1 cellular context compared by ENCODE assay signal in the genomic region with DNA sequence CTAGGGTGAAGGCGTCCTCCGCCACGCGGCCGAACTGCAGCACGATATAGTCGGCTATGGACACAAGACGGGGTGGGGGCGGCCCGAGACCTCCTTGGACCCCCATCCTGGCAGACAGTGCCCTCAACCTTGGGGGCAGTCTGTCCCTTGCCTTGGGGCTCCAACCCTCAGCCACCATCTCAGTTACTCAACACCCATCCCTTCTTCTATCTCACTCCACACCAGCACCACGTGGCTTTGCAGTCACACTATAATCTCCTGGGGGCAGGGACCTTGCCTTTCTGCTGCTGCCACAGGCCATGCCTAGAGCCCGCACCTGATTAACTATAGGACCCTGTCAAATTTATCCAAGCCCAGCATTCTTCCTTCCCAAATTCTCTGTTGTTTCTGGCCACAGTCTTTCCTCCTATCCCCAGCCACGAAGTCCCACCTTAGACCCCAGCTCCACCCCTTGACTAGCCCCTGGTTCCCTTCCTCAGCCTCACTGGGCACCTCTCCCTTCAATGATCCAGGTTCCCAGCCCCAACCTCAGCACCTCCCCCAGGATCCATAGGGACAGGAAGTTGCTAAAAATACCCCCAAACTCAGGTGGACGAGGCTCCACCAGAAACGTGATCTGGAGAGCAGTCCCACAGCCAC.
A peak's percentile ranks its signal among the peaks of the same experiment; 100 is the strongest.
TF ChIP-seq lines count a peak whose summit lies in the region.

No MANE protein-coding gene starts in this region.

TF ChIP-seq in K562, 482 proteins besides CTCF, POLR2A, EP300 and RAD21 (continued from another document and continues in another):
- TF ChIP-seq, protein P1, sequence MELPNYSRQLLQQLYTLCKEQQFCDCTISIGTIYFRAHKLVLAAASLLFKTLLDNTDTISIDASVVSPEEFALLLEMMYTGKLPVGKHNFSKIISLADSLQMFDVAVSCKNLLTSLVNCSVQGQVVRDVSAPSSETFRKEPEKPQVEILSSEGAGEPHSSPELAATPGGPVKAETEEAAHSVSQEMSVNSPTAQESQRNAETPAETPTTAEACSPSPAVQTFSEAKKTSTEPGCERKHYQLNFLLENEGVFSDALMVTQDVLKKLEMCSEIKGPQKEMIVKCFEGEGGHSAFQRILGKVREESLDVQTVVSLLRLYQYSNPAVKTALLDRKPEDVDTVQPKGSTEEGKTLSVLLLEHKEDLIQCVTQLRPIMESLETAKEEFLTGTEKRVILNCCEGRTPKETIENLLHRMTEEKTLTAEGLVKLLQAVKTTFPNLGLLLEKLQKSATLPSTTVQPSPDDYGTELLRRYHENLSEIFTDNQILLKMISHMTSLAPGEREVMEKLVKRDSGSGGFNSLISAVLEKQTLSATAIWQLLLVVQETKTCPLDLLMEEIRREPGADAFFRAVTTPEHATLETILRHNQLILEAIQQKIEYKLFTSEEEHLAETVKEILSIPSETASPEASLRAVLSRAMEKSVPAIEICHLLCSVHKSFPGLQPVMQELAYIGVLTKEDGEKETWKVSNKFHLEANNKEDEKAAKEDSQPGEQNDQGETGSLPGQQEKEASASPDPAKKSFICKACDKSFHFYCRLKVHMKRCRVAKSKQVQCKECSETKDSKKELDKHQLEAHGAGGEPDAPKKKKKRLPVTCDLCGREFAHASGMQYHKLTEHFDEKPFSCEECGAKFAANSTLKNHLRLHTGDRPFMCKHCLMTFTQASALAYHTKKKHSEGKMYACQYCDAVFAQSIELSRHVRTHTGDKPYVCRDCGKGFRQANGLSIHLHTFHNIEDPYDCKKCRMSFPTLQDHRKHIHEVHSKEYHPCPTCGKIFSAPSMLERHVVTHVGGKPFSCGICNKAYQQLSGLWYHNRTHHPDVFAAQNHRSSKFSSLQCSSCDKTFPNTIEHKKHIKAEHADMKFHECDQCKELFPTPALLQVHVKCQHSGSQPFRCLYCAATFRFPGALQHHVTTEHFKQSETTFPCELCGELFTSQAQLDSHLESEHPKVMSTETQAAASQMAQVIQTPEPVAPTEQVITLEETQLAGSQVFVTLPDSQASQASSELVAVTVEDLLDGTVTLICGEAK (IDR thresholded peaks at IDR 0.05), result no peak
- TF ChIP-seq, protein P1 (CRISPR knock-in tag; IDR thresholded peaks at IDR 0.05), result no peak
- TF ChIP-seq, protein P2, sequence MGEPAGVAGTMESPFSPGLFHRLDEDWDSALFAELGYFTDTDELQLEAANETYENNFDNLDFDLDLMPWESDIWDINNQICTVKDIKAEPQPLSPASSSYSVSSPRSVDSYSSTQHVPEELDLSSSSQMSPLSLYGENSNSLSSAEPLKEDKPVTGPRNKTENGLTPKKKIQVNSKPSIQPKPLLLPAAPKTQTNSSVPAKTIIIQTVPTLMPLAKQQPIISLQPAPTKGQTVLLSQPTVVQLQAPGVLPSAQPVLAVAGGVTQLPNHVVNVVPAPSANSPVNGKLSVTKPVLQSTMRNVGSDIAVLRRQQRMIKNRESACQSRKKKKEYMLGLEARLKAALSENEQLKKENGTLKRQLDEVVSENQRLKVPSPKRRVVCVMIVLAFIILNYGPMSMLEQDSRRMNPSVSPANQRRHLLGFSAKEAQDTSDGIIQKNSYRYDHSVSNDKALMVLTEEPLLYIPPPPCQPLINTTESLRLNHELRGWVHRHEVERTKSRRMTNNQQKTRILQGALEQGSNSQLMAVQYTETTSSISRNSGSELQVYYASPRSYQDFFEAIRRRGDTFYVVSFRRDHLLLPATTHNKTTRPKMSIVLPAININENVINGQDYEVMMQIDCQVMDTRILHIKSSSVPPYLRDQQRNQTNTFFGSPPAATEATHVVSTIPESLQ (CRISPR knock-in tag; IDR thresholded peaks at IDR 0.05), result 0 out of 2 replicates have a peak, but pooled peaks have one; percentile 49
- TF ChIP-seq YY1 (IDR thresholded peaks at IDR 0.05; ENCODE audit: borderline replicate concordance in 1 of 3, control insufficient read depth in 1 of 3, extremely low read depth in 1 of 3, insufficient read depth in 3 of 3, insufficient read length in 1 of 3, insufficient replicate concordance in 2 of 3, low read depth in 1 of 3, low read length in 2 of 3) (peak in 1 of 3 experiments; percentile 8), ZNF41 (CRISPR knock-in tag; conservative IDR thresholded peaks at IDR 0.05) (no peak), ZNF134 (CRISPR knock-in tag; conservative IDR thresholded peaks at IDR 0.05) (peak; percentile 70; the same call in 1 of the 2 replicates), ESRRA (IDR thresholded peaks at IDR 0.05; ENCODE audit: borderline replicate concordance, low read depth) (no peak), ZBTB1 (CRISPR knock-in tag; IDR thresholded peaks at IDR 0.05; ENCODE audit: borderline replicate concordance, low read depth) (peak; percentile 19; the same call in 1 of the 2 replicates), GTF2E2 (tag; IDR thresholded peaks at IDR 0.05) (no peak), ZNF384 (IDR thresholded peaks at IDR 0.05; ENCODE audit: low read depth, low read length) (no peak), JUN (IDR thresholded peaks at IDR 0.05; ENCODE audit: borderline replicate concordance, low read depth, low read length) (no peak), JUN (CRISPR knock-in tag; IDR thresholded peaks at IDR 0.05; ENCODE audit: borderline replicate concordance) (no peak), COPS2 (conservative IDR thresholded peaks at IDR 0.05) (no peak), SP1 (CRISPR knock-in tag; IDR thresholded peaks at IDR 0.05) (peak; percentile 16; the same call in 1 of the 2 replicates), CEBPB (tag; IDR thresholded peaks at IDR 0.05) (peak; percentile 70), RUNX1 (IDR thresholded peaks at IDR 0.05; ENCODE audit: low read depth) (no peak), TCFL5 (CRISPR knock-in tag; conservative IDR thresholded peaks at IDR 0.05) (no peak), NFATC3 (IDR thresholded peaks at IDR 0.05) (no peak), HMGN3 (IDR thresholded peaks at IDR 0.05; ENCODE audit: borderline replicate concordance, extremely low read depth, insufficient read length, low read depth, low read length) (no peak), ZNF174 (CRISPR knock-in tag; IDR thresholded peaks at IDR 0.05) (no peak), SUPT5H (IDR thresholded peaks at IDR 0.05) (no peak), CBX3 (IDR thresholded peaks at IDR 0.05; ENCODE audit: borderline replicate concordance in 1 of 2, low read length in 2 of 2) (no peak), KAT7 (CRISPR knock-in tag; IDR thresholded peaks at IDR 0.05; ENCODE audit: borderline replicate concordance) (peak; percentile 51), THRAP3 (IDR thresholded peaks at IDR 0.05; ENCODE audit: borderline replicate concordance) (no peak), GABPB2 (CRISPR knock-in tag; conservative IDR thresholded peaks at IDR 0.05) (no peak; the same call in 1 of the 2 replicates), FOXK1 (CRISPR knock-in tag; IDR thresholded peaks at IDR 0.05; ENCODE audit: borderline replicate concordance) (no peak), MECOM (CRISPR knock-in tag; IDR thresholded peaks at IDR 0.05) (peak; percentile 51; the same call in 1 of the 2 replicates), CBX5 (IDR thresholded peaks at IDR 0.05; ENCODE audit: borderline replicate concordance, low read depth) (no peak), TARDBP (IDR thresholded peaks at IDR 0.05) (no peak), ELF4 (CRISPR knock-in tag; IDR thresholded peaks at IDR 0.05) (no peak)
- TF ChIP-seq, protein P3, sequence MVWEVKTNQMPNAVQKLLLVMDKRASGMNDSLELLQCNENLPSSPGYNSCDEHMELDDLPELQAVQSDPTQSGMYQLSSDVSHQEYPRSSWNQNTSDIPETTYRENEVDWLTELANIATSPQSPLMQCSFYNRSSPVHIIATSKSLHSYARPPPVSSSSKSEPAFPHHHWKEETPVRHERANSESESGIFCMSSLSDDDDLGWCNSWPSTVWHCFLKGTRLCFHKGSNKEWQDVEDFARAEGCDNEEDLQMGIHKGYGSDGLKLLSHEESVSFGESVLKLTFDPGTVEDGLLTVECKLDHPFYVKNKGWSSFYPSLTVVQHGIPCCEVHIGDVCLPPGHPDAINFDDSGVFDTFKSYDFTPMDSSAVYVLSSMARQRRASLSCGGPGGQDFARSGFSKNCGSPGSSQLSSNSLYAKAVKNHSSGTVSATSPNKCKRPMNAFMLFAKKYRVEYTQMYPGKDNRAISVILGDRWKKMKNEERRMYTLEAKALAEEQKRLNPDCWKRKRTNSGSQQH (CRISPR knock-in tag; IDR thresholded peaks at IDR 0.05), result no peak
- TF ChIP-seq, protein P4, sequence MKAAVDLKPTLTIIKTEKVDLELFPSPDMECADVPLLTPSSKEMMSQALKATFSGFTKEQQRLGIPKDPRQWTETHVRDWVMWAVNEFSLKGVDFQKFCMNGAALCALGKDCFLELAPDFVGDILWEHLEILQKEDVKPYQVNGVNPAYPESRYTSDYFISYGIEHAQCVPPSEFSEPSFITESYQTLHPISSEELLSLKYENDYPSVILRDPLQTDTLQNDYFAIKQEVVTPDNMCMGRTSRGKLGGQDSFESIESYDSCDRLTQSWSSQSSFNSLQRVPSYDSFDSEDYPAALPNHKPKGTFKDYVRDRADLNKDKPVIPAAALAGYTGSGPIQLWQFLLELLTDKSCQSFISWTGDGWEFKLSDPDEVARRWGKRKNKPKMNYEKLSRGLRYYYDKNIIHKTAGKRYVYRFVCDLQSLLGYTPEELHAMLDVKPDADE (conservative IDR thresholded peaks at IDR 0.05; ENCODE audit: control insufficient read depth, low read depth, low read length), result no peak
- TF ChIP-seq, protein P5, sequence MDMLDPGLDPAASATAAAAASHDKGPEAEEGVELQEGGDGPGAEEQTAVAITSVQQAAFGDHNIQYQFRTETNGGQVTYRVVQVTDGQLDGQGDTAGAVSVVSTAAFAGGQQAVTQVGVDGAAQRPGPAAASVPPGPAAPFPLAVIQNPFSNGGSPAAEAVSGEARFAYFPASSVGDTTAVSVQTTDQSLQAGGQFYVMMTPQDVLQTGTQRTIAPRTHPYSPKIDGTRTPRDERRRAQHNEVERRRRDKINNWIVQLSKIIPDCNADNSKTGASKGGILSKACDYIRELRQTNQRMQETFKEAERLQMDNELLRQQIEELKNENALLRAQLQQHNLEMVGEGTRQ (CRISPR knock-in tag; IDR thresholded peaks at IDR 0.05), result peak; percentile 74
- TF ChIP-seq, protein P6, sequence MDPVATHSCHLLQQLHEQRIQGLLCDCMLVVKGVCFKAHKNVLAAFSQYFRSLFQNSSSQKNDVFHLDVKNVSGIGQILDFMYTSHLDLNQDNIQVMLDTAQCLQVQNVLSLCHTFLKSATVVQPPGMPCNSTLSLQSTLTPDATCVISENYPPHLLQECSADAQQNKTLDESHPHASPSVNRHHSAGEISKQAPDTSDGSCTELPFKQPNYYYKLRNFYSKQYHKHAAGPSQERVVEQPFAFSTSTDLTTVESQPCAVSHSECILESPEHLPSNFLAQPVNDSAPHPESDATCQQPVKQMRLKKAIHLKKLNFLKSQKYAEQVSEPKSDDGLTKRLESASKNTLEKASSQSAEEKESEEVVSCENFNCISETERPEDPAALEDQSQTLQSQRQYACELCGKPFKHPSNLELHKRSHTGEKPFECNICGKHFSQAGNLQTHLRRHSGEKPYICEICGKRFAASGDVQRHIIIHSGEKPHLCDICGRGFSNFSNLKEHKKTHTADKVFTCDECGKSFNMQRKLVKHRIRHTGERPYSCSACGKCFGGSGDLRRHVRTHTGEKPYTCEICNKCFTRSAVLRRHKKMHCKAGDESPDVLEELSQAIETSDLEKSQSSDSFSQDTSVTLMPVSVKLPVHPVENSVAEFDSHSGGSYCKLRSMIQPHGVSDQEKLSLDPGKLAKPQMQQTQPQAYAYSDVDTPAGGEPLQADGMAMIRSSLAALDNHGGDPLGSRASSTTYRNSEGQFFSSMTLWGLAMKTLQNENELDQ (CRISPR knock-in tag; IDR thresholded peaks at IDR 0.05; ENCODE audit: borderline replicate concordance), result no peak
- TF ChIP-seq, protein P7, sequence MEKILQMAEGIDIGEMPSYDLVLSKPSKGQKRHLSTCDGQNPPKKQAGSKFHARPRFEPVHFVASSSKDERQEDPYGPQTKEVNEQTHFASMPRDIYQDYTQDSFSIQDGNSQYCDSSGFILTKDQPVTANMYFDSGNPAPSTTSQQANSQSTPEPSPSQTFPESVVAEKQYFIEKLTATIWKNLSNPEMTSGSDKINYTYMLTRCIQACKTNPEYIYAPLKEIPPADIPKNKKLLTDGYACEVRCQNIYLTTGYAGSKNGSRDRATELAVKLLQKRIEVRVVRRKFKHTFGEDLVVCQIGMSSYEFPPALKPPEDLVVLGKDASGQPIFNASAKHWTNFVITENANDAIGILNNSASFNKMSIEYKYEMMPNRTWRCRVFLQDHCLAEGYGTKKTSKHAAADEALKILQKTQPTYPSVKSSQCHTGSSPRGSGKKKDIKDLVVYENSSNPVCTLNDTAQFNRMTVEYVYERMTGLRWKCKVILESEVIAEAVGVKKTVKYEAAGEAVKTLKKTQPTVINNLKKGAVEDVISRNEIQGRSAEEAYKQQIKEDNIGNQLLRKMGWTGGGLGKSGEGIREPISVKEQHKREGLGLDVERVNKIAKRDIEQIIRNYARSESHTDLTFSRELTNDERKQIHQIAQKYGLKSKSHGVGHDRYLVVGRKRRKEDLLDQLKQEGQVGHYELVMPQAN (IDR thresholded peaks at IDR 0.05; ENCODE audit: borderline replicate concordance), result no peak
